In the genomic region with DNA sequence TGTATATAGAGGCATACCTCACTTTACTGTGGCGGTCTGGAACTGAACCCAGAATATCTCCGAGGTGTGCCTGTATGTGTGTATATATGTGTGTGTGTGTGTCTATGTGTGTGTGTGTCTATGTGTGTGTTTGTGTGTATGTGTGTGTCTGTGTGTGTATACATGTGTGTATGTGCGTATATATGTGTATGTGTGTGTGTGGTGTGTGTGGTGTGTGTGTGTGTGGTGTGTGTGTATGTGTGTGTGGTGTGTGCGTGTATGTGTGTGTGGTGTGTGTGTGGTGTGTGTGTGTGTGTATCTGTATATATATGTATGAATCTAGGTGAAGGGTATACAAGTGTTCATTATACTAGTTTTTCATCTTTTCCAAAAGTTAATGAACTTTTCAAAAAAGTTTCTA, we compare ENCODE assay signal across 16 cellular contexts. TPM values are rescaled to one million over a fixed set of nuclear protein-coding genes. Genes with fewer than 3 reads are reported as not detected.
DNase-seq lines count a peak whose midpoint lies in the region; ATAC-seq, FAIRE-seq and TF ChIP-seq lines count a peak whose summit lies in the region.
"Had no signal": no experiment of that assay in that cellular context is flagged by ENCODE, and none has a peak within 500 bp of the region (broad histone marks: within the 10 kb centered on the region; RNA-seq: fewer than 3 reads in every experiment).

No MANE protein-coding gene starts in this region.

- H3K27me3 Mint-ChIP-seq in endothelial cell (ENCODE audit: unreplicated experiment), result peaks cover 4% of the 10 kb centered on the region
- H3K27me3 Mint-ChIP-seq in T-helper 17 cell, result no peaks in the 10 kb centered on the region
- H3K27me3 Mint-ChIP-seq: CD4-positive, CD25-positive, alpha-beta regulatory T cell had no signal

- H3K27ac ChIP-seq in SJCRH30 (peak overlapping the region; percentile 0; the same call in 1 of the 2 replicates), psoas muscle (peak overlapping the region; percentile 64), RWPE1 (no peak overlapping the region)

- TF ChIP-seq CTCF in endothelial cell (IDR thresholded peaks at IDR 0.05; ENCODE audit: unreplicated experiment) (no peak), psoas muscle (IDR thresholded peaks at IDR 0.05) (no peak), RWPE1 (conservative IDR thresholded peaks at IDR 0.05; ENCODE audit: low read depth) (no peak)

- 82 to 89% (median 86%) methylated on average over 4 of the region's 4 CpGs for WGBS in psoas muscle, 3 donors

- ATAC-seq in psoas muscle (no peak), T-helper 17 cell (no peak)

- DNase-seq in GM12891 (ENCODE audit: insufficient read length, low spot score) (no peak), SJCRH30 (no peak), endothelial cell (ENCODE audit: low spot score) (no peak), psoas muscle (no peak), T-helper 17 cell (no peak), RWPE1 (ENCODE audit: low spot score) (no peak), T-helper 1 cell (no peak), occipital lobe (lab: John Stamatoyannopoulos, UW) (no peak)
- DNase-seq: CD4-positive, CD25-positive, alpha-beta regulatory T cell; EL; GOT3; NCI-H1417; NCI-H1930; NCI-H446 treated with DMSO at 0.1 percent for 48 hours; OCI-M1; SIG-M5 had no signal

- H3K36me3 Mint-ChIP-seq in endothelial cell (ENCODE audit: low read depth, unreplicated experiment) (no peaks in the 10 kb centered on the region), T-helper 17 cell (ENCODE audit: low read depth) (peaks cover 2% of the 10 kb centered on the region)

- H3K4me3 ChIP-seq in SJCRH30 (no peak overlapping the region), psoas muscle (no peak overlapping the region)

- POLR2A ChIA-PET in RWPE1 (lab: Yijun Ruan, JAX; ENCODE audit: low non-redundant PET), result no interaction called here

- H3K9me3 Mint-ChIP-seq in endothelial cell (ENCODE audit: unreplicated experiment), result no peaks in the 10 kb centered on the region
- H3K9me3 Mint-ChIP-seq: CD4-positive, CD25-positive, alpha-beta regulatory T cell had no signal

- no peak for TF ChIP-seq POLR2A in GM12891 (IDR thresholded peaks at IDR 0.05; ENCODE audit: low read depth, low read length)

- peak; percentile 83 for FAIRE-seq in GM12891 (lab: Jason Lieb, UNC)

- H3K9me3 ChIP-seq in SJCRH30 (replicated peaks) (no peaks in the 10 kb centered on the region), psoas muscle (no peaks in the 10 kb centered on the region), T-helper 17 cell (ENCODE audit: control insufficient read depth, low read length, poor library complexity, severe bottlenecking) (no peaks in the 10 kb centered on the region)

- H3K4me3 Mint-ChIP-seq in endothelial cell (ENCODE audit: unreplicated experiment) (peak overlapping the region; percentile 17), T-helper 17 cell (no peak overlapping the region)

- H3K27ac Mint-ChIP-seq in endothelial cell (ENCODE audit: unreplicated experiment) (no peak overlapping the region), T-helper 17 cell (no peak overlapping the region)

- H3K36me3 ChIP-seq in SJCRH30 (peaks cover 2% of the 10 kb centered on the region; the same call in 1 of the 2 replicates), psoas muscle (ENCODE audit: insufficient read depth in 1 of 2, low read depth in 1 of 2) (peaks cover 0 to 6% of the 10 kb centered on the region in 2 donors)

- H3K27me3 ChIP-seq in SJCRH30 (no peaks in the 10 kb centered on the region), psoas muscle (ENCODE audit: insufficient read depth in 3 of 3, low read length in 2 of 3) (no peaks in the 10 kb centered on the region)

- peaks cover 27% of the 10 kb centered on the region for H3K4me1 ChIP-seq in SJCRH30
- peaks cover 22% of the 10 kb centered on the region for H3K4me1 ChIP-seq in psoas muscle

- peaks cover 12% of the 10 kb centered on the region for H3K4me1 Mint-ChIP-seq in endothelial cell (ENCODE audit: unreplicated experiment)
- peaks cover 12% of the 10 kb centered on the region for H3K4me1 Mint-ChIP-seq in T-helper 17 cell

- CTCF ChIA-PET in RWPE1 (lab: Yijun Ruan, JAX), result interaction anchor here (0.6 kb wide), 1 partner anchor 458 kb away, joined by 3 read pairs; no protein-coding TSS in a partner anchor

- intact Hi-C loops in psoas muscle (cut with DNase I), result no loop called here

TF ChIP-seq in GM12891, 5 proteins besides CTCF, POLR2A, EP300 and RAD21:
- TF ChIP-seq PAX5 (IDR thresholded peaks at IDR 0.05; ENCODE audit: insufficient read depth, low read length, severe bottlenecking) (no peak), POLR2AphosphoS5 (IDR thresholded peaks at IDR 0.05; ENCODE audit: low read depth, low read length) (no peak), POU2F2 (IDR thresholded peaks at IDR 0.05; ENCODE audit: low read depth, low read length) (no peak), SPI1 (IDR thresholded peaks at IDR 0.05; ENCODE audit: low read depth, low read length) (no peak), TAF1 (IDR thresholded peaks at IDR 0.05; ENCODE audit: low read depth, low read length) (no peak)

RNA-seq across cellular contexts. Expression of gene NPEPL1, which starts 4.2 kb away (rescaled TPM):
- polyA plus RNA-seq in GM12891 (2012; ENCODE audit: low read depth, missing spikeins), result 28.0 TPM
- total RNA-seq in SJCRH30 (2014; rRNA removed; shearing (Covaris generic)), result 3.9 and 6.3 TPM in 2 replicates
- total RNA-seq in endothelial cell (ENCODE audit: unreplicated experiment), result 37.6 TPM
- 10 to 100 TPM; 29.1 to 52.3 (median 36.4) TPM for total RNA-seq in psoas muscle
- 10 to 100 TPM; 18.4 to 41.9 (median 29.1) TPM for polyA plus RNA-seq in psoas muscle
- total RNA-seq in T-helper 17 cell, result 10 to 100 TPM; 59.2 to 64.8 TPM
- 7.5 TPM for total RNA-seq in occipital lobe

RNA-seq across cellular contexts. Expression of gene STX16, which starts 37.3 kb away (rescaled TPM):
- polyA plus RNA-seq in GM12891 (2012; ENCODE audit: low read depth, missing spikeins), result 55.3 TPM
- 28.4 and 38.0 TPM in 2 replicates for total RNA-seq in SJCRH30 (2014; rRNA removed; shearing (Covaris generic))
- 77.9 TPM for total RNA-seq in endothelial cell (ENCODE audit: unreplicated experiment)
- 10 to 100 TPM; 17.9 to 26.3 (median 21.1) TPM for total RNA-seq in psoas muscle
- polyA plus RNA-seq in psoas muscle, result 10 to 100 TPM; 17.5 to 58.1 (median 20.0) TPM
- 100 to 1,000 TPM; 161 to 167 TPM for total RNA-seq in T-helper 17 cell
- 33.2 TPM for total RNA-seq in occipital lobe
